ENCODE assay signal across 12 cellular contexts in the genomic region with DNA sequence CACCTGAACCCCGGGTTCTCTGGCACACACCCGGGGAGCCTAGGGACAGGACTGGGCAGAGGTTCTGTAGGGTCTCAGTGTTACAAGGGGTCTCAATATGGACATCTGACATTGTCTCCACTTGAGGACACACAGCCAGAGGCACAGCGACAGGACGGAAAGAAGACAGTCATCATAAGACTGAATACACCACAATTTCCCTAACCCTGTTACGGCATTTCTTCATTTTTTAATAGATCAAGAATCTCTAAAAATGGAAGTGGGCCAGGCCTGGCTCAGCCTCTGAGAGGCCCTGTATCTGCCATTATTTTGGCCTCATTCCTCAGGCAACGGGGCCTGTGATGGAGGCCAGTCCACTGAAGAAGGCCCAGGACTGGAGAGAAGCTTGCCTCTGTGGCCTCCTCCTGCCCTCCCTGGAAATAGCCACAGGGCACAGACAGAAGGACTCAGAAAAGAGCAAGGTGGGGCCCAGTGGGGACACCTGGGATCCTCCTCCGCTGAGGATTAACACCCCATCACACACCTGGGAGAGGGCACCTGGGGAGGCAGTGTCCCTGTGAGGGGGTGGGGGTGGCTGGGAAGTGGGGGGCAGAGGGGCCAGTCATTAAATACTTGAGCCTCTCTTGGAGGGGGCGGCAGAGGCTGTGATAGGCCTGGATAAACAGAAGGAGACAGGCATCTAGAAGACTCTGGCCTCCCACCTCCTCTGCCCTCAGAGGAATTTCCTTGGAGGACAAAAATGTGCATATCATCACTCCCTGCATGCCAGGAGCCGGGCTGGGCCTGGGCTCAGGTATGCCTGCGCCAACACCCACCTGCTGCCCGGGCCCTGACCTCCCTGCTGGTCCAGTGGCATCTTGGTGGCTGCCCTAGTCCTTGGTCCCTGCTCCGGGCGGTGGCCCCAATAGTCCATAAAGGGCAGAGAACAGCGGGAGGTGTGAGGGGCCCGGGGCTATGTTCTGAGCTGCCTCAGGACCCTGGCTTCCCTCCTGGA. TPM values are rescaled to one million over a fixed set of nuclear protein-coding genes. Genes with fewer than 3 reads are reported as not detected.
DNase-seq lines count a peak whose midpoint lies in the region; ATAC-seq lines count a peak whose summit lies in the region.
"Had no signal": no experiment of that assay in that cellular context is flagged by ENCODE, and none has a peak within 500 bp of the region (broad histone marks: within the 10 kb centered on the region; RNA-seq: fewer than 3 reads in every experiment).

No MANE protein-coding gene starts in this region.

- peak overlapping the region; percentile 26; the same call in 1 of the 2 replicates for H3K9ac ChIP-seq in BLaER1

- H3K27ac ChIP-seq in BLaER1: peak overlapping the region; percentile 68
- H3K27ac ChIP-seq: transverse colon had no signal

- peaks cover 65% of the 10 kb centered on the region for H3K4me1 Mint-ChIP-seq in activated T-helper 17 cell treated with anti-CD3 and anti-CD28 coated beads, Interleukin-2, amount 50 U/mL, for 72 hours
- H3K4me1 Mint-ChIP-seq in memory B cell: peaks cover 60% of the 10 kb centered on the region

- H3K27me3 ChIP-seq in BLaER1: peaks cover 15% of the 10 kb centered on the region
- H3K27me3 ChIP-seq: MG63, transverse colon had no signal

- peaks cover 2% of the 10 kb centered on the region; the same call in 1 of the 2 replicates for H4K20me1 ChIP-seq in BLaER1

- peak overlapping the region; percentile 84 for H3K4me2 ChIP-seq in BLaER1

- peaks cover 80% of the 10 kb centered on the region for H3K36me3 Mint-ChIP-seq in activated T-helper 17 cell treated with anti-CD3 and anti-CD28 coated beads, Interleukin-2, amount 50 U/mL, for 72 hours (ENCODE audit: low read depth)
- H3K36me3 Mint-ChIP-seq in memory B cell: peaks cover under 1% of the 10 kb centered on the region

- H3K27ac Mint-ChIP-seq in activated T-helper 17 cell treated with anti-CD3 and anti-CD28 coated beads, Interleukin-2, amount 50 U/mL, for 72 hours: peak overlapping the region; percentile 86
- H3K27ac Mint-ChIP-seq in memory B cell: peak overlapping the region; percentile 80

- no peaks in the 10 kb centered on the region for H3K36me3 ChIP-seq in BLaER1
- H3K36me3 ChIP-seq: MG63, transverse colon had no signal

- H3K27me3 Mint-ChIP-seq in activated T-helper 17 cell treated with anti-CD3 and anti-CD28 coated beads, Interleukin-2, amount 50 U/mL, for 72 hours: no peaks in the 10 kb centered on the region
- no peaks in the 10 kb centered on the region for H3K27me3 Mint-ChIP-seq in memory B cell

- peaks cover 42% of the 10 kb centered on the region for H3K4me1 ChIP-seq in BLaER1
- H3K4me1 ChIP-seq: transverse colon had no signal

- no peak overlapping the region for H3K4me3 ChIP-seq in BLaER1
- H3K4me3 ChIP-seq: MG63, transverse colon had no signal

- no peaks in the 10 kb centered on the region for H3K9me3 ChIP-seq in BLaER1
- H3K9me3 ChIP-seq: MG63, transverse colon had no signal

- peak overlapping the region; percentile 58 for H3K4me3 Mint-ChIP-seq in activated T-helper 17 cell treated with anti-CD3 and anti-CD28 coated beads, Interleukin-2, amount 50 U/mL, for 72 hours
- peak overlapping the region; percentile 55 for H3K4me3 Mint-ChIP-seq in memory B cell

- no peak for ATAC-seq in activated T-helper 17 cell treated with anti-CD3 and anti-CD28 coated beads, Interleukin-2, amount 50 U/mL, for 72 hours (replicated peaks)
- peak; percentile 11 for ATAC-seq in memory B cell (ENCODE audit: low read depth)
- ATAC-seq in HG02840 (IDR thresholded peaks at IDR 0.05; ENCODE audit: low FRiP score, unreplicated experiment): no peak

- peak; percentile 10 for DNase-seq in EH (ENCODE audit: low read depth)
- no peak for DNase-seq in memory B cell (ENCODE audit: low spot score in 2 of 2)
- no peak for DNase-seq in NCI-H1694 treated with DMSO at 0.1 percent for 48 hours (lab: John Stamatoyannopoulos, UW)
- DNase-seq in NCI-H526 (lab: John Stamatoyannopoulos, UW): no peak
- DNase-seq in iPS-NIHi11 (ENCODE audit: low spot score): no peak
- DNase-seq: aorta, DMS79, MG63, transverse colon had no signal

- no peaks in the 10 kb centered on the region for H3K9me3 Mint-ChIP-seq in activated T-helper 17 cell treated with anti-CD3 and anti-CD28 coated beads, Interleukin-2, amount 50 U/mL, for 72 hours
- H3K9me3 Mint-ChIP-seq in memory B cell: no peaks in the 10 kb centered on the region

RNA-seq across cellular contexts. Expression of gene SPOCK2, which starts 8.0 kb away (rescaled TPM):
- total RNA-seq in activated T-helper 17 cell treated with anti-CD3 and anti-CD28 coated beads, Interleukin-2, amount 50 U/mL, for 72 hours: 100 to 1,000 TPM; 161 to 191 TPM
